ENCODE assay signal across 8 cellular contexts in the genomic region with DNA sequence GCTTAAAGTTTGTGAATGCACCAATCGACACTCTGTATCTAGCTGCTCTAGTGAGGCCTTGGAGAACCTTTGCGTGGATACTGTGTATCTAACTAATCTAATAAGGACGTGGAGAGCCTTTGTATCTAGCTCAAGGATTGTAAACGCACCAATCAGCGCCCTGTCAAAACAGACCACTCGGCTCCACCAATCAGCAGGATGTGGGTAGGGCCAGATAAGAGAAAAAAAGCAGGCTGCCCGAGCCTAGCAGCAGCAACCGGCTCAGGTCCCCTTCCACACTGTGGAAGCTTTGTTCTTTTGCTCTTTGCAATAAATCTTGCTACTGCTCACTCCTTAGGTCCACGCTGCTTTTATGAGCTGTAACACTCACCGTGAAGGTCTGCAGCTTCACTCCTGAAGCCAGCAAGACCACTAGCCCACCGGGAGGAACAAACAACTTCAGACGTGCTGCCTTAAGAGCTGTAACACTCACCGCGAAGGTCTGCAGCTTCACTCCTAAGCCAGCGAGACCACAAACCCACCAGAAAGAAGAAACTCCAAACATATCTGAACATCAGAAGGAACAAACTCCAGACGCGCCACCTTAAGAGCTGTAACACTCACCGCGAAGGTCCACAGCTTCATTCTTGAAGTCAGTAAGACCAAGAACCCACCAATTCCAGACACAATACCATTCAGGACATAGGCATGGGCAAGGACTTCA. TPM values are rescaled to one million over a fixed set of nuclear protein-coding genes. Genes with fewer than 3 reads are reported as not detected.
DNase-seq lines count a peak whose midpoint lies in the region; ATAC-seq and TF ChIP-seq lines count a peak whose summit lies in the region.
"Not testable (repeated sequence)": the region's sequence is repeated elsewhere in the genome, so short reads cannot be mapped to it uniquely, and the experiment has no call there.

No MANE protein-coding gene starts in this region.

- CTCF ChIA-PET in CD8-positive, alpha-beta T cell (lab: Charles Lee): interaction anchor here (0.5 to 0.9 kb wide), 3 partner anchors 11 to 35 kb away, joined by 3 to 4 read pairs (median 3); no protein-coding TSS in a partner anchor
- CTCF ChIA-PET in activated CD8-positive, alpha-beta memory T cell treated with anti-CD3 and anti-CD28 coated beads, Interleukin-2, amount 10 ng/mL, durations not matched to agents 7 days and 5 days (lab: Charles Lee): interaction anchor here (1.3 to 1.7 kb wide), 3 partner anchors 11 to 53 kb away, joined by 4 read pairs; partner anchors contain the start of gene NFKB1
- CTCF ChIA-PET in activated naive CD4-positive, alpha-beta T cell treated with anti-CD3 and anti-CD28 coated beads, Interleukin-2, amount 10 ng/mL, durations not matched to agents 7 days and 5 days (lab: Charles Lee): interaction anchor here (1.0 kb wide), 1 partner anchor 27 kb away, joined by 3 read pairs; no protein-coding TSS in a partner anchor

- peak in 1 of 7 experiments; percentile 56 for DNase-seq in CD8-positive, alpha-beta T cell
- peak; percentile 45 for DNase-seq in Jurkat, Clone E6-1 (ENCODE audit: low read depth, low spot score)
- DNase-seq in activated CD8-positive, alpha-beta memory T cell treated with anti-CD3 and anti-CD28 coated beads, Interleukin-2, amount 10 ng/mL, durations not matched to agents 7 days and 5 days; activated naive CD4-positive, alpha-beta T cell treated with anti-CD3 and anti-CD28 coated beads, Interleukin-2, amount 10 ng/mL, durations not matched to agents 7 days and 5 days; immature natural killer cell; natural killer cell: not testable (repeated sequence)
- DNase-seq in activated naive CD8-positive, alpha-beta T cell treated with anti-CD3 and anti-CD28 coated beads, Interleukin-2, amount 10 ng/mL, durations not matched to agents 7 days and 5 days: peak; percentile 42

- H3K27me3 ChIP-seq in CD8-positive, alpha-beta T cell (ENCODE audit: insufficient read depth, low read length): not testable (repeated sequence)

- peaks cover 12% of the 10 kb centered on the region for H3K9me3 Mint-ChIP-seq in CD8-positive, alpha-beta T cell
- H3K9me3 Mint-ChIP-seq in activated CD8-positive, alpha-beta memory T cell treated with anti-CD3 and anti-CD28 coated beads, Interleukin-2, amount 10 ng/mL, durations not matched to agents 7 days and 5 days (ENCODE audit: low read depth): peaks cover 13% of the 10 kb centered on the region
- peaks cover 37% of the 10 kb centered on the region for H3K9me3 Mint-ChIP-seq in activated naive CD4-positive, alpha-beta T cell treated with anti-CD3 and anti-CD28 coated beads, Interleukin-2, amount 10 ng/mL, durations not matched to agents 7 days and 5 days
- H3K9me3 Mint-ChIP-seq in activated naive CD8-positive, alpha-beta T cell treated with anti-CD3 and anti-CD28 coated beads, Interleukin-2, amount 10 ng/mL, durations not matched to agents 7 days and 5 days: peaks cover 31% of the 10 kb centered on the region
- not testable (repeated sequence) for H3K9me3 Mint-ChIP-seq in immature natural killer cell, natural killer cell
- peaks cover 10% of the 10 kb centered on the region for H3K9me3 Mint-ChIP-seq in stimulated activated naive CD8-positive, alpha-beta T cell treated with anti-CD3 and anti-CD28 coated beads, Interleukin-15, Interleukin-2, amounts not matched to agents 100 ng/mL and 50 ng/mL, for 24 hours

- TF ChIP-seq CTCF in CD8-positive, alpha-beta T cell (IDR thresholded peaks at IDR 0.05); natural killer cell (IDR thresholded peaks at IDR 0.05): not testable (repeated sequence)

- not testable (repeated sequence) for H3K4me1 ChIP-seq in CD8-positive, alpha-beta T cell (ENCODE audit: insufficient read depth, low read length)

- H3K27ac ChIP-seq in CD8-positive, alpha-beta T cell (ENCODE audit: low read depth, low read length): not testable (repeated sequence)

- H3K4me3 ChIP-seq in CD8-positive, alpha-beta T cell (ENCODE audit: low read depth, low read length): peak overlapping the region; percentile 15
- H3K4me3 ChIP-seq in Jurkat, Clone E6-1 (ENCODE audit: low read length): not testable (repeated sequence)

- not testable (repeated sequence) for H3K9me3 ChIP-seq in CD8-positive, alpha-beta T cell (ENCODE audit: low read length)

- peak overlapping the region; percentile 76 for H3K4me3 Mint-ChIP-seq in CD8-positive, alpha-beta T cell
- H3K4me3 Mint-ChIP-seq in activated CD8-positive, alpha-beta memory T cell treated with anti-CD3 and anti-CD28 coated beads, Interleukin-2, amount 10 ng/mL, durations not matched to agents 7 days and 5 days; activated naive CD4-positive, alpha-beta T cell treated with anti-CD3 and anti-CD28 coated beads, Interleukin-2, amount 10 ng/mL, durations not matched to agents 7 days and 5 days: not testable (repeated sequence)
- H3K4me3 Mint-ChIP-seq in activated naive CD8-positive, alpha-beta T cell treated with anti-CD3 and anti-CD28 coated beads, Interleukin-2, amount 10 ng/mL, durations not matched to agents 7 days and 5 days: peak overlapping the region; percentile 65
- peak overlapping the region; percentile 57 to 83 (median 69) for H3K4me3 Mint-ChIP-seq in immature natural killer cell
- peak overlapping the region; percentile 61 for H3K4me3 Mint-ChIP-seq in natural killer cell
- H3K4me3 Mint-ChIP-seq in stimulated activated naive CD8-positive, alpha-beta T cell treated with anti-CD3 and anti-CD28 coated beads, Interleukin-15, Interleukin-2, amounts not matched to agents 100 ng/mL and 50 ng/mL, for 24 hours: peak overlapping the region; percentile 72

- H3K36me3 Mint-ChIP-seq in CD8-positive, alpha-beta T cell; immature natural killer cell; natural killer cell; stimulated activated naive CD8-positive, alpha-beta T cell treated with anti-CD3 and anti-CD28 coated beads, Interleukin-15, Interleukin-2, amounts not matched to agents 100 ng/mL and 50 ng/mL, for 24 hours (ENCODE audit: low read depth): not testable (repeated sequence)
- peaks cover 36% of the 10 kb centered on the region for H3K36me3 Mint-ChIP-seq in activated CD8-positive, alpha-beta memory T cell treated with anti-CD3 and anti-CD28 coated beads, Interleukin-2, amount 10 ng/mL, durations not matched to agents 7 days and 5 days
- peaks cover 19% of the 10 kb centered on the region for H3K36me3 Mint-ChIP-seq in activated naive CD4-positive, alpha-beta T cell treated with anti-CD3 and anti-CD28 coated beads, Interleukin-2, amount 10 ng/mL, durations not matched to agents 7 days and 5 days
- H3K36me3 Mint-ChIP-seq in activated naive CD8-positive, alpha-beta T cell treated with anti-CD3 and anti-CD28 coated beads, Interleukin-2, amount 10 ng/mL, durations not matched to agents 7 days and 5 days: peaks cover 50% of the 10 kb centered on the region

- ATAC-seq in CD8-positive, alpha-beta T cell; activated CD8-positive, alpha-beta memory T cell treated with anti-CD3 and anti-CD28 coated beads, Interleukin-2, amount 10 ng/mL, durations not matched to agents 7 days and 5 days; activated naive CD8-positive, alpha-beta T cell treated with anti-CD3 and anti-CD28 coated beads, Interleukin-2, amount 10 ng/mL, durations not matched to agents 7 days and 5 days (ENCODE audit: low read depth); natural killer cell: not testable (repeated sequence)

- POLR2A ChIA-PET in CD8-positive, alpha-beta T cell (lab: Charles Lee): interaction anchor here (0.9 to 1.1 kb wide), 2 partner anchors 17 to 27 kb away, joined by 3 to 4 read pairs; partner anchors contain the start of gene NFKB1
- POLR2A ChIA-PET in activated naive CD8-positive, alpha-beta T cell treated with anti-CD3 and anti-CD28 coated beads, Interleukin-2, amount 10 ng/mL, durations not matched to agents 7 days and 5 days (lab: Charles Lee): interaction anchor here (1.1 to 2.4 kb wide), 4 partner anchors 10 to 121 kb away, joined by 3 to 18 read pairs (median 4); partner anchors contain the start of gene NFKB1

- intact Hi-C loops in CD8-positive, alpha-beta T cell (cut with DNase I, micrococcal nuclease); natural killer cell (cut with micrococcal nuclease): not testable (repeated sequence)

- H3K27ac Mint-ChIP-seq in CD8-positive, alpha-beta T cell: peak overlapping the region; percentile 78
- peak overlapping the region; percentile 31 for H3K27ac Mint-ChIP-seq in activated CD8-positive, alpha-beta memory T cell treated with anti-CD3 and anti-CD28 coated beads, Interleukin-2, amount 10 ng/mL, durations not matched to agents 7 days and 5 days
- H3K27ac Mint-ChIP-seq in activated naive CD4-positive, alpha-beta T cell treated with anti-CD3 and anti-CD28 coated beads, Interleukin-2, amount 10 ng/mL, durations not matched to agents 7 days and 5 days: peak overlapping the region; percentile 33
- peak overlapping the region; percentile 83 for H3K27ac Mint-ChIP-seq in activated naive CD8-positive, alpha-beta T cell treated with anti-CD3 and anti-CD28 coated beads, Interleukin-2, amount 10 ng/mL, durations not matched to agents 7 days and 5 days
- H3K27ac Mint-ChIP-seq in immature natural killer cell (peak overlapping the region in 4 of 6 donors; percentile 18 to 64 (median 44)), natural killer cell (peak overlapping the region in 1 of 2 donors; percentile 33)
- peak overlapping the region; percentile 69 for H3K27ac Mint-ChIP-seq in stimulated activated naive CD8-positive, alpha-beta T cell treated with anti-CD3 and anti-CD28 coated beads, Interleukin-15, Interleukin-2, amounts not matched to agents 100 ng/mL and 50 ng/mL, for 24 hours

- H3K36me3 ChIP-seq in CD8-positive, alpha-beta T cell (ENCODE audit: insufficient read depth, low read length): not testable (repeated sequence)

- H3K27me3 Mint-ChIP-seq in CD8-positive, alpha-beta T cell (ENCODE audit: low read depth); activated naive CD4-positive, alpha-beta T cell treated with anti-CD3 and anti-CD28 coated beads, Interleukin-2, amount 10 ng/mL, durations not matched to agents 7 days and 5 days; activated naive CD8-positive, alpha-beta T cell treated with anti-CD3 and anti-CD28 coated beads, Interleukin-2, amount 10 ng/mL, durations not matched to agents 7 days and 5 days; stimulated activated naive CD8-positive, alpha-beta T cell treated with anti-CD3 and anti-CD28 coated beads, Interleukin-15, Interleukin-2, amounts not matched to agents 100 ng/mL and 50 ng/mL, for 24 hours: not testable (repeated sequence)
- H3K27me3 Mint-ChIP-seq in activated CD8-positive, alpha-beta memory T cell treated with anti-CD3 and anti-CD28 coated beads, Interleukin-2, amount 10 ng/mL, durations not matched to agents 7 days and 5 days: peaks cover 10% of the 10 kb centered on the region
- H3K27me3 Mint-ChIP-seq in immature natural killer cell (ENCODE audit: low read depth in 3 of 3) (peaks cover 2 to 11% (median 8%) of the 10 kb centered on the region in 3 donors), natural killer cell (ENCODE audit: low read depth in 2 of 2) (peaks cover 0 to 12% of the 10 kb centered on the region in 2 donors)

- peaks cover 15% of the 10 kb centered on the region for H3K4me1 Mint-ChIP-seq in CD8-positive, alpha-beta T cell (ENCODE audit: low read depth)
- peaks cover 24% of the 10 kb centered on the region for H3K4me1 Mint-ChIP-seq in activated CD8-positive, alpha-beta memory T cell treated with anti-CD3 and anti-CD28 coated beads, Interleukin-2, amount 10 ng/mL, durations not matched to agents 7 days and 5 days
- H3K4me1 Mint-ChIP-seq in activated naive CD4-positive, alpha-beta T cell treated with anti-CD3 and anti-CD28 coated beads, Interleukin-2, amount 10 ng/mL, durations not matched to agents 7 days and 5 days: peaks cover 19% of the 10 kb centered on the region
- H3K4me1 Mint-ChIP-seq in activated naive CD8-positive, alpha-beta T cell treated with anti-CD3 and anti-CD28 coated beads, Interleukin-2, amount 10 ng/mL, durations not matched to agents 7 days and 5 days: peaks cover 20% of the 10 kb centered on the region
- H3K4me1 Mint-ChIP-seq in immature natural killer cell; stimulated activated naive CD8-positive, alpha-beta T cell treated with anti-CD3 and anti-CD28 coated beads, Interleukin-15, Interleukin-2, amounts not matched to agents 100 ng/mL and 50 ng/mL, for 24 hours (ENCODE audit: low read depth): not testable (repeated sequence)
- peaks cover 9 to 13% of the 10 kb centered on the region in 2 donors for H3K4me1 Mint-ChIP-seq in natural killer cell

RNA-seq across cellular contexts. Expression of gene NFKB1, which starts 17.0 kb away (rescaled TPM):
- total RNA-seq in CD8-positive, alpha-beta T cell: 100 to 1,000 TPM; 278 to 289 TPM
- 45.8 TPM for polyA plus RNA-seq in Jurkat, Clone E6-1 (2012; ENCODE audit: insufficient read depth, insufficient read length)
- 100 to 1,000 TPM in 1 of 2 experiments, 10 to 100 TPM in 1; 92.3 to 110 TPM for total RNA-seq in activated CD8-positive, alpha-beta memory T cell treated with anti-CD3 and anti-CD28 coated beads, Interleukin-2, amount 10 ng/mL, durations not matched to agents 7 days and 5 days
- total RNA-seq in activated naive CD8-positive, alpha-beta T cell treated with anti-CD3 and anti-CD28 coated beads, Interleukin-2, amount 10 ng/mL, durations not matched to agents 7 days and 5 days: 100 to 1,000 TPM; 129 to 130 TPM
- 10 to 100 TPM in 1 of 3 donors, 1 to 10 TPM in 2; 9.4 to 16.0 (median 9.4) TPM for polyA plus RNA-seq in immature natural killer cell
- total RNA-seq in natural killer cell: 100 to 1,000 TPM; 144 to 235 (median 163) TPM
